8 cellular contexts compared by ENCODE assay signal in genomic region chr9:19456996-19457693, GRCh38. TPM values are rescaled to one million over a fixed set of nuclear protein-coding genes. Genes with fewer than 3 reads are reported as not detected.
DNase-seq lines count a peak whose midpoint lies in the region; ATAC-seq and TF ChIP-seq lines count a peak whose summit lies in the region.

No MANE protein-coding gene starts in this region.

- WGBS in neuronal stem cell (ENCODE audit: extremely low coverage in 2 of 2, insufficient read length in 2 of 2, insufficient replicate concordance in 1 of 2), 2 donors: no CpG with 5 or more reads among the region's 12 CpGs

- POLR2A ChIA-PET in Panc1 (lab: Charles Lee): no interaction called here

- H2AFZ ChIP-seq in neuronal stem cell (ENCODE audit: low read length): peak overlapping the region; percentile 87

- H3K27ac ChIP-seq in Panc1 (ENCODE audit: low read length) (no peak overlapping the region), neuronal stem cell (replicated peaks; ENCODE audit: low read length) (no peak overlapping the region)

- H3K4me1 ChIP-seq in Panc1 (ENCODE audit: control insufficient read depth, insufficient read depth, low read length) (no peaks in the 10 kb centered on the region), neuronal stem cell (ENCODE audit: control insufficient read depth in 2 of 2, insufficient read depth in 1 of 2, low read depth in 1 of 2, low read length in 2 of 2) (peaks cover 0 to 2% of the 10 kb centered on the region in 2 donors)

- H2BK12ac ChIP-seq in neuronal stem cell (ENCODE audit: low read length): no peak overlapping the region

- no peak overlapping the region for H3K4ac ChIP-seq in neuronal stem cell (ENCODE audit: low read length)

- CTCF ChIA-PET in Panc1 (lab: Charles Lee): no interaction called here

- in situ Hi-C loops in Panc1 (cut with HindIII; ENCODE audit: low pct_unique_long_range_greater_than_20kb, low sequenced_read_pairs): no loop called here

- no peak overlapping the region for H2BK15ac ChIP-seq in neuronal stem cell (ENCODE audit: low read length)

- H3K23ac ChIP-seq in neuronal stem cell (ENCODE audit: low read depth, low read length, poor library complexity): no peak overlapping the region

- peak; percentile 76 for TF ChIP-seq CTCF in Panc1 (IDR thresholded peaks at IDR 0.05)

- H2AK5ac ChIP-seq in neuronal stem cell (ENCODE audit: low read depth, low read length): no peak overlapping the region

- no peaks in the 10 kb centered on the region for H3K36me3 ChIP-seq in Panc1 (ENCODE audit: control insufficient read depth, insufficient read depth, low read length)
- H3K36me3 ChIP-seq in neuronal stem cell (replicated peaks in 1 of 2; ENCODE audit: control insufficient read depth in 2 of 2, insufficient read depth in 2 of 2, low read length in 2 of 2): peaks cover 0 to 2% of the 10 kb centered on the region in 2 donors

- H2BK5ac ChIP-seq in neuronal stem cell (ENCODE audit: low read length): no peak overlapping the region

- no peaks in the 10 kb centered on the region for H3K79me1 ChIP-seq in neuronal stem cell (ENCODE audit: low read depth, low read length)

- H3K14ac ChIP-seq in neuronal stem cell (ENCODE audit: low read length): no peak overlapping the region

- H3K27me3 ChIP-seq in Panc1 (ENCODE audit: control insufficient read depth, insufficient read depth, low read length): no peaks in the 10 kb centered on the region
- peaks cover 0 to 6% (median 0%) of the 10 kb centered on the region in 3 experiments for H3K27me3 ChIP-seq in neuronal stem cell (ENCODE audit: control insufficient read depth in 3 of 3, insufficient read depth in 3 of 3, low read depth in 1 of 3, low read length in 3 of 3)

- peak; percentile 87 for ATAC-seq in GM21619 (IDR thresholded peaks at IDR 0.05; ENCODE audit: unreplicated experiment)
- ATAC-seq in Panc1: peak; percentile 89

- no peaks in the 10 kb centered on the region for H3K9me3 ChIP-seq in Panc1 (ENCODE audit: control insufficient read depth, insufficient read depth, low read depth, low read length)
- no peaks in the 10 kb centered on the region for H3K9me3 ChIP-seq in neuronal stem cell (replicated peaks in 1 of 2; ENCODE audit: control insufficient read depth in 2 of 2, insufficient read depth in 1 of 2, low read depth in 1 of 2, low read length in 2 of 2)

- DNase-seq in Daoy (ENCODE audit: low read depth) (peak; percentile 43), Panc1 (ENCODE audit: low read depth, low spot score) (peak; percentile 67), activated T-helper 1 cell treated with Interleukin-2 at 50 U/mL for 16 hours (ENCODE audit: low read depth) (peak; percentile 42), fibroblast of the conjunctiva (ENCODE audit: low read depth) (peak; percentile 64), neuronal stem cell (ENCODE audit: low spot score) (peak; percentile 76), superior temporal gyrus (ENCODE audit: extremely low spot score) (peak; percentile 94)
- DNase-seq in Jurkat, Clone E6-1 (ENCODE audit: low read depth, low spot score): peak; percentile 71

- BruUV-seq in Panc1 (replicated peaks; lab: Mats Ljungman, UMichigan): no TSS peak

- no peak overlapping the region for H3K9ac ChIP-seq in neuronal stem cell (ENCODE audit: low read depth, low read length, poor library complexity)

- intact Hi-C loops in Panc1 (cut with micrococcal nuclease; ENCODE audit: unreplicated experiment): loop anchor here (5.0 kb wide), 1 partner anchor 85 kb away; no protein-coding TSS in a partner anchor

- H4K91ac ChIP-seq in neuronal stem cell (ENCODE audit: low read depth, low read length, poor library complexity): no peak overlapping the region

- H3K18ac ChIP-seq in neuronal stem cell (ENCODE audit: low read length): no peak overlapping the region

- no peak overlapping the region for H3K4me2 ChIP-seq in neuronal stem cell (ENCODE audit: insufficient read depth, low read length, poor library complexity, severe bottlenecking)

- H4K8ac ChIP-seq in neuronal stem cell (ENCODE audit: low read depth, low read length): no peak overlapping the region

- no peak overlapping the region for H2BK120ac ChIP-seq in neuronal stem cell (ENCODE audit: low read depth, low read length)

- H3K4me3 ChIP-seq in Jurkat, Clone E6-1 (ENCODE audit: low read length): no peak overlapping the region
- H3K4me3 ChIP-seq in Panc1 (ENCODE audit: low read depth in 2 of 2, low read length in 2 of 2) (peak overlapping the region in 1 of 2 experiments; percentile 35; a peak in 2 of 4 replicates), neuronal stem cell (ENCODE audit: low read length in 2 of 2) (no peak overlapping the region)

RNA-seq across cellular contexts. Expression of gene ACER2, which starts 48.3 kb away (rescaled TPM):
- 0.06 and 0.46 TPM in 2 replicates for total RNA-seq in Daoy (2014; rRNA removed; shearing (Covaris generic))
- polyA plus RNA-seq in Jurkat, Clone E6-1 (2012; ENCODE audit: insufficient read depth, insufficient read length): 1.4 TPM
- 1.3 TPM for total RNA-seq in Panc1 (2021; ENCODE audit: unreplicated experiment)
- 0.48 TPM for polyA plus RNA-seq in Panc1 (2012; ENCODE audit: insufficient read length)
- 4.5 TPM for polyA plus RNA-seq in neuronal stem cell (2013, experiment 1 of 2)
- polyA plus RNA-seq in neuronal stem cell (2013, experiment 2 of 2): 4.6 TPM

Comparison
In these comparisons a context has a peak if more than half of its experiments do, and no peak if none do; other contexts are left out.
1. DNase-seq: peak in every context shown above with its lines; median percentile 94 in superior temporal gyrus; 76 in neuronal stem cell; 71 in Jurkat, Clone E6-1; 67 in Panc1; 64 in fibroblast of the conjunctiva; 43 in Daoy; 42 in activated T-helper 1 cell treated with Interleukin-2 at 50 U/mL for 16 hours.